8 cellular contexts compared by ENCODE assay signal in genomic region chr3:33718595-33718907, GRCh38. TPM values are rescaled to one million over a fixed set of nuclear protein-coding genes. Genes with fewer than 3 reads are reported as not detected.
DNase-seq lines count a peak whose midpoint lies in the region; ATAC-seq, FAIRE-seq and TF ChIP-seq lines count a peak whose summit lies in the region.

No MANE protein-coding gene starts in this region.

- FAIRE-seq in pancreas (lab: Jason Lieb, UNC) = no peak

- H3K9me3 ChIP-seq in pancreas = no peaks in the 10 kb centered on the region

- H3K4me3 ChIP-seq in epithelial cell of proximal tubule (ENCODE audit: low read depth, low read length) = peak overlapping the region; percentile 82
- peak overlapping the region; percentile 65 to 90 (median 85) for H3K4me3 ChIP-seq in pancreas

- DNase-seq in OCI-M1 (lab: John Stamatoyannopoulos, UW) (peak; percentile 55), epithelial cell of proximal tubule (ENCODE audit: low read depth) (no peak), pancreas (no peak), activated gamma-delta T cell treated with Interleukin-2 at 50 U/mL for 16 hours (no peak), HUDEP-2 (lab: John Stamatoyannopoulos, UW; ENCODE audit: unreplicated experiment in 76 of 76) (no peak), NCI-H526 (lab: John Stamatoyannopoulos, UW) (no peak)

- WGBS in pancreas, 2 donors = 1% methylated on average over 7 of the region's 7 CpGs

- intact Hi-C loops in pancreas (cut with DNase I) = no loop called here

- no peaks in the 10 kb centered on the region for H3K36me3 ChIP-seq in pancreas

- ATAC-seq in GM21447 (IDR thresholded peaks at IDR 0.05; ENCODE audit: unreplicated experiment) (peak; percentile 7), pancreas (peak in 1 of 4 donors; percentile 3), GM18519 (IDR thresholded peaks at IDR 0.05; ENCODE audit: low FRiP score, unreplicated experiment) (no peak)

- TF ChIP-seq CTCF in epithelial cell of proximal tubule (conservative IDR thresholded peaks at IDR 0.05; ENCODE audit: low read depth, low read length) (no peak), pancreas (IDR thresholded peaks at IDR 0.05) (no peak)

- H3K4me1 ChIP-seq in pancreas = peaks cover 4 to 13% (median 10%) of the 10 kb centered on the region in 3 donors

- no peaks in the 10 kb centered on the region for H3K27me3 ChIP-seq in pancreas

- H3K27ac ChIP-seq in pancreas = peak overlapping the region; percentile 98 to 99 (median 98)

RNA-seq across cellular contexts. Expression of gene CLASP2, which starts 0.5 kb away (rescaled TPM):
- 23.7 and 34.2 TPM in 2 replicates for total RNA-seq in epithelial cell of proximal tubule
- 10 to 100 TPM; 20.2 to 33.5 (median 21.4) TPM for total RNA-seq in pancreas
- 10 to 100 TPM in 1 of 2 donors, 1 to 10 TPM in 1; 8.5 to 16.7 TPM for polyA plus RNA-seq in pancreas
